ENCODE assay signal across 8 cellular contexts in the genomic region with DNA sequence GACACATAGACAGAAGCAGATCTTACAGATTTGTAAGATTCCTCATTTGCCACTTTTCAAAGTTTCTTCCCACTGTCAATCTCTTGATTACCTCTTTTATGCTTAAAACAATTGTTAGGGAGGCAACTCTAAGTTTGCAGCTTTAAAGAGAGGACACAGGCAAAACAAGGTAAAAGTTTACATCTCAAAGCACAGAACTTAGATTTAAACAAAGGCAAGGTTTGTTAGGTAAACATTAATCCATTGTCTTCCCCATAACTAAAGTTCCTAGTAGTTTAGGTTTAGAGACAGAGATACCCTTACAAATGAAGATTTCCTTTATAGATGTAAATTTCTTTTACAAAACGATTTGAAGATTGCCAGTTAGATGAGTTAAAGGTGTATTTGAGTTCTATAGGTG.
"Had no signal": no experiment of that assay in that cellular context is flagged by ENCODE, and none has a peak within 500 bp of the region (broad histone marks: within the 10 kb centered on the region; RNA-seq: fewer than 3 reads in every experiment).

No MANE protein-coding gene starts in this region.

- H3K4me3 ChIP-seq: HAP-1 had no signal

- H3K9ac ChIP-seq: KMS-11 had no signal

- H3K4me2 ChIP-seq: KMS-11 had no signal

- DNase-seq: GOT3, HFFc6, KBM-7 had no signal

- H3K36me3 ChIP-seq: HAP-1 had no signal

- FAIRE-seq: H54, HepG2 had no signal

- H3K27ac ChIP-seq: HL-60, KMS-11 had no signal
